In the genomic region with DNA sequence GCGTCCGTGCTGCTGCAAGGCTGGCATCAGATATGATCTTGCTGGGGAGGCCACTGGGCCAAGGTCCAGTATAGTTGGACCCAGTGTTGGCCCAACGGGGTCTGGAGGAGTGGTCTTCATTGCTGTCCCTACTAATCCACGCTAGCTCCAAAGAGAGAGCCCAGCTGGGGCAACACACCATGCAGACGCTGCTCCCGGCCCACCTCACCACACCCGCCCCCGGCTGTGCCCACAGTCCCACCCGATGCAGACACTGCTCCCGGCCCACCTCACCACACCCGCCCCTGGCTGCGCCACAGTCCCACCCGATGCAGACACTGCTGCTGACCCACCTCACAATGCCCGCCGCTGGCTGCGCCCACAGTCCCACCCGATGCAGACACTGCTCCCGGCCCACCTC, we compare ENCODE assay signal across 19 cellular contexts.
A peak's percentile ranks its signal among the peaks of the same experiment; 100 is the strongest.
DNase-seq lines count a peak whose midpoint lies in the region; ATAC-seq and TF ChIP-seq lines count a peak whose summit lies in the region.
"Had no signal": no experiment of that assay in that cellular context is flagged by ENCODE, and none has a peak within 500 bp of the region (broad histone marks: within the 10 kb centered on the region; RNA-seq: fewer than 3 reads in every experiment).

No MANE protein-coding gene starts in this region.

- H3K79me1 ChIP-seq in mesenchymal stem cell (replicated peaks; ENCODE audit: low read length, poor library complexity, severe bottlenecking): no peaks in the 10 kb centered on the region

- H2BK12ac ChIP-seq in mesenchymal stem cell (ENCODE audit: low read length in 2 of 2): no peak overlapping the region

- peaks cover 0 to 14% (median 0%) of the 10 kb centered on the region in 9 donors for H3K4me1 ChIP-seq in heart right ventricle
- peaks cover 40% of the 10 kb centered on the region for H3K4me1 ChIP-seq in PC-3 (ENCODE audit: insufficient read depth, low read length)
- peaks cover 63% of the 10 kb centered on the region for H3K4me1 ChIP-seq in mesenchymal stem cell (ENCODE audit: control insufficient read depth, insufficient read depth, low read depth, low read length)
- H3K4me1 ChIP-seq in testis: no peaks in the 10 kb centered on the region

- no peaks in the 10 kb centered on the region for H4K20me1 ChIP-seq in PC-3 (ENCODE audit: low read length)
- H4K20me1 ChIP-seq: BLaER1 had no signal

- no peak overlapping the region for H2BK5ac ChIP-seq in mesenchymal stem cell (ENCODE audit: low read depth, low read length, poor library complexity, severe bottlenecking)

- H3K4me2 ChIP-seq in PC-3 (ENCODE audit: low read length): no peak overlapping the region
- H3K4me2 ChIP-seq in mesenchymal stem cell (ENCODE audit: low read length, poor library complexity, severe bottlenecking): no peak overlapping the region

- H2AFZ ChIP-seq in PC-3 (ENCODE audit: low read length) (no peak overlapping the region), mesenchymal stem cell (ENCODE audit: low read depth, low read length) (no peak overlapping the region)

- H3K4ac ChIP-seq in mesenchymal stem cell (ENCODE audit: low read depth in 1 of 2, low read length in 2 of 2): no peak overlapping the region

- H4K8ac ChIP-seq in mesenchymal stem cell (ENCODE audit: low read length): no peak overlapping the region

- H3K14ac ChIP-seq in mesenchymal stem cell (ENCODE audit: low read length in 2 of 2): no peak overlapping the region

- H3K27me3 ChIP-seq in heart right ventricle: no peaks in the 10 kb centered on the region
- H3K27me3 ChIP-seq in PC-3 (ENCODE audit: low read length): no peaks in the 10 kb centered on the region
- H3K27me3 ChIP-seq in mesenchymal stem cell (ENCODE audit: control insufficient read depth in 1 of 2, insufficient read depth in 1 of 2, low read length in 2 of 2): peaks cover 0 to 31% of the 10 kb centered on the region in 2 experiments
- no peaks in the 10 kb centered on the region for H3K27me3 ChIP-seq in testis
- H3K27me3 ChIP-seq: MG63, Peyer's patch had no signal

- H3K79me2 ChIP-seq in PC-3 (ENCODE audit: low read length): no peaks in the 10 kb centered on the region

- H3F3A ChIP-seq in PC-3 (ENCODE audit: low read length, unreplicated experiment): no peaks in the 10 kb centered on the region

- H3K9me3 ChIP-seq in heart right ventricle (no peaks in the 10 kb centered on the region), PC-3 (ENCODE audit: low read length) (no peaks in the 10 kb centered on the region), mesenchymal stem cell (ENCODE audit: control insufficient read depth, low read length) (no peaks in the 10 kb centered on the region), testis (no peaks in the 10 kb centered on the region)
- H3K9me3 ChIP-seq: MG63, Peyer's patch had no signal

- H3K18ac ChIP-seq in mesenchymal stem cell (ENCODE audit: low read depth in 1 of 2, low read length in 2 of 2): no peak overlapping the region

- peak; percentile 22 for DNase-seq in cardiac septum (ENCODE audit: low spot score)
- no peak for DNase-seq in heart right ventricle
- DNase-seq in PC-3: no peak
- DNase-seq in mesenchymal stem cell: no peak
- peak; percentile 4 for DNase-seq in testis
- no peak for DNase-seq in glomerular visceral epithelial cell (ENCODE audit: extremely low spot score)
- DNase-seq: COR-L47, DMS79, MG63, NCI-H1417, NCI-H1694 treated with DMSO at 0.1 percent for 48 hours, NCI-H2081 treated with DMSO at 0.1 percent for 48 hours, NCI-H2171 treated with DMSO at 0.1 percent for 48 hours, NCI-H524 treated with DMSO at 0.1 percent for 48 hours, NCI-H82 had no signal

- H4K91ac ChIP-seq in mesenchymal stem cell (ENCODE audit: low read length): no peak overlapping the region

- POLR2A ChIA-PET in PC-3 (lab: Charles Lee; ENCODE audit: unreplicated experiment): no interaction called here

- no peak overlapping the region for H2BK15ac ChIP-seq in mesenchymal stem cell (ENCODE audit: low read depth, poor library complexity, severe bottlenecking)

- CTCF ChIA-PET in PC-3 (lab: Charles Lee): no interaction called here

- H3K9ac ChIP-seq in PC-3 (ENCODE audit: low read length) (peak overlapping the region; percentile 64), mesenchymal stem cell (ENCODE audit: low read length) (no peak overlapping the region)
- H3K9ac ChIP-seq: BLaER1 had no signal

- BruUV-seq in PC-3 (replicated peaks; lab: Mats Ljungman, UMichigan): no TSS peak

- no peak overlapping the region for H3K23ac ChIP-seq in mesenchymal stem cell (ENCODE audit: low read length in 2 of 2)

- peak overlapping the region; percentile 12 for H2AK5ac ChIP-seq in mesenchymal stem cell (ENCODE audit: low read length, severe bottlenecking)

- 97 to 98% methylated on average over 15 to 18 of the region's 18 CpGs for WGBS in heart right ventricle, 2 donors
- 95% methylated on average over 18 of the region's 18 CpGs for WGBS in mesenchymal stem cell
- 95 to 98% methylated on average over 18 of the region's 18 CpGs for WGBS in testis, 2 donors

- TF ChIP-seq CTCF in heart right ventricle (IDR thresholded peaks at IDR 0.05) (no peak), PC-3 (conservative IDR thresholded peaks at IDR 0.05; ENCODE audit: low read depth, low read length) (no peak), testis (IDR thresholded peaks at IDR 0.05) (no peak)

- H3K27ac ChIP-seq in heart right ventricle (no peak overlapping the region), PC-3 (ENCODE audit: low read length) (peak overlapping the region; percentile 81), mesenchymal stem cell (ENCODE audit: low read length, poor library complexity, severe bottlenecking) (no peak overlapping the region), testis (no peak overlapping the region)
- H3K27ac ChIP-seq: BLaER1, Peyer's patch had no signal

- H3K4me3 ChIP-seq in heart right ventricle (no peak overlapping the region), PC-3 (ENCODE audit: low read length) (no peak overlapping the region), mesenchymal stem cell (ENCODE audit: insufficient read depth in 1 of 2, low read depth in 1 of 2, low read length in 2 of 2) (peak overlapping the region in 1 of 2 experiments; percentile 26), testis (no peak overlapping the region)
- H3K4me3 ChIP-seq: BLaER1, K562, MG63, Peyer's patch had no signal

- no peaks in the 10 kb centered on the region for H3K36me3 ChIP-seq in heart right ventricle
- no peaks in the 10 kb centered on the region for H3K36me3 ChIP-seq in PC-3 (ENCODE audit: low read depth, low read length)
- peaks cover 0 to 3% of the 10 kb centered on the region in 2 experiments for H3K36me3 ChIP-seq in mesenchymal stem cell (ENCODE audit: control insufficient read depth in 1 of 2, insufficient read depth in 2 of 2, low read depth in 1 of 2, low read length in 2 of 2)
- H3K36me3 ChIP-seq in testis (ENCODE audit: low read depth, missing control alignments): no peaks in the 10 kb centered on the region
- H3K36me3 ChIP-seq: MG63, Peyer's patch had no signal

- ATAC-seq in heart right ventricle (no peak), PC-3 (no peak), HG03196 (IDR thresholded peaks at IDR 0.05; ENCODE audit: unreplicated experiment) (no peak)
- ATAC-seq: K562 had no signal

- TF ChIP-seq POLR2A in testis (IDR thresholded peaks at IDR 0.05): no peak

- no peak overlapping the region for H2BK120ac ChIP-seq in mesenchymal stem cell (ENCODE audit: low read depth, low read length)

- intact Hi-C loops in cardiac septum (cut with DNase I) (no loop called here), heart right ventricle (cut with DNase I) (loop anchor here in 1 of 10 donors (10.0 kb wide), 1 partner anchor 52 kb away; no protein-coding TSS in a partner anchor), PC-3 (cut with micrococcal nuclease) (no loop called here), testis (cut with DNase I; ENCODE audit: low total_unique reads) (no loop called here)

- no peaks in the 10 kb centered on the region for H3K9me2 ChIP-seq in PC-3 (replicated peaks; ENCODE audit: low read length)

Comparison
In these comparisons a context has a peak if more than half of its experiments do, and no peak if none do; other contexts are left out.
1. DNase-seq: peak in cardiac septum (single experiment) and testis (single experiment); none in heart right ventricle (0 of 2), PC-3 (single experiment), mesenchymal stem cell (single experiment) and glomerular visceral epithelial cell (single experiment).